Comparison of ENCODE assay signal across 22 cellular contexts in the genomic region with DNA sequence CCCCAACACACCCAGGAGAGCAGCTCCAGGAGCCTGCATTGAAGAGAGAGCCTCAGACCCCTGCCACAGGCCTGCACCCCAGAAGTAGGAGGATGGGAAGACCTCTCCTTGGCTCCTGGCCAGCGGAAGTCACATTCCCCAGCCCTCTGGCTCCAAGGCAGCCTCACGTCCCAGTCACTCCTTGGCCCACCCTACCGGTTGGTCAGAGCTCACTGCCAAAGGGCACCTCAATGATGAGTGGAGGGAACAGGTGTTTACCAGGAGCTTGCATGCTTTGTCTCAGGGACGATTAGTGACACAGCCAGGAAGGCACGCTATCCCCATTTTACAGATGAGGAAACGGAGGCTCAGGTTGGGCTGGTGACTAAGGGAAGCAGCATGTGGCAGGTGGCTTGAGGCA. TPM values are rescaled to one million over a fixed set of nuclear protein-coding genes. Genes with fewer than 3 reads are reported as not detected.
"Had no signal": no experiment of that assay in that cellular context is flagged by ENCODE, and none has a peak within 500 bp of the region (broad histone marks: within the 10 kb centered on the region; RNA-seq: fewer than 3 reads in every experiment).

No MANE protein-coding gene starts in this region.

RNA-seq across cellular contexts. Expression of a gene that starts 1.0 kb away (rescaled TPM):
- total RNA-seq: naive thymus-derived CD4-positive, alpha-beta T cell; natural killer cell; omental fat pad; osteocyte; pancreas; posterior vena cava; prostate gland; pulmonary artery endothelial cell; right atrium auricular region; sciatic nerve; skeletal muscle tissue; stomach; subcutaneous adipose tissue; temporal lobe; thoracic aorta; thyroid gland; tibial nerve; upper lobe of right lung; urinary bladder; uterus had no signal
- polyA plus RNA-seq: naive thymus-derived CD4-positive, alpha-beta T cell; neural cell; small intestine; urinary bladder had no signal

RNA-seq across cellular contexts. Expression of a gene that starts 50.8 kb away (rescaled TPM):
- total RNA-seq: natural killer cell, osteocyte had no signal
- polyA plus RNA-seq: neural cell had no signal
